In the genomic region with DNA sequence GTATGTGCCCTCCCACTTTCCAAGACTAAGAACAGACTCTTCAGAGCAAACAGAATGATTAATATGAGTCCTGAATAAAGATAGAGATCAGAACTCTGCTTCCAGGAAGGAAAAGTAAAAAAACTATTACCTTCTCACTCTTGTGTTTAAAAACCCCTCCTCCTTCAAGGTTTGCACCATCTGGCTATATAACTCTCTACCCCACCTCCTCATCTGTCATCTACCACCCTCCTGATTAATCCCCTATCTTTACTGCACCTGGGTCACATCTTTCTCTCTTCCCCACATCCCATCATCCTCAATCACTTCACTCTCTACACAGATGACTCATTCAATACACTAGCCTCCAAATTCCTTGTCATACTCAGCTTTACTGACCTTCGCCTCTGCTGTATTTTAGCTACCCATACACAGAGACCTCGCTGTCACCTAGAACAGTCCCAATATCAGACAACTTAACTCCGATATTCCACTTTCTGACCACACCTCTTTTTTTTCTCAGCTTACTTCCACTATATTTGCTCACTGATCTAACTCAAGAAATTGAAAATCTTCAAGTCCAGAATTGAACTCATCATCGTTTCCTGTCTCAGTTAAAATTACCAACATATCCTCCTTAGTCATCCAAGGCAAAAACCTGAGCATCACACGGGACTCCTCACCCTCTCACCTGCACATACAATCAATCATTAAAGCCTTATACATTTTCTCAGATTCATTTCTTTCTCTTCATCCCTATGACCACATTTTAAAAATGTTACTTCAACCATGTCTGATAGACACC, we compare ENCODE assay signal across 13 cellular contexts. TPM values are rescaled to one million over a fixed set of nuclear protein-coding genes. Genes with fewer than 3 reads are reported as not detected.
A peak's percentile ranks its signal among the peaks of the same experiment; 100 is the strongest.
DNase-seq lines count a peak whose midpoint lies in the region; ATAC-seq, FAIRE-seq and TF ChIP-seq lines count a peak whose summit lies in the region.
"Had no signal": no experiment of that assay in that cellular context is flagged by ENCODE, and none has a peak within 500 bp of the region (broad histone marks: within the 10 kb centered on the region; RNA-seq: fewer than 3 reads in every experiment).

No MANE protein-coding gene starts in this region.

- POLR2A ChIA-PET in HEK293 (lab: Yijun Ruan, JAX) (no interaction called here), SK-N-SH (lab: Yijun Ruan, JAX) (interaction anchor here (0.6 kb wide), 1 partner anchor 277 kb away, joined by 3 read pairs; no protein-coding TSS in a partner anchor)

- ATAC-seq in GM21529 (IDR thresholded peaks at IDR 0.05; ENCODE audit: unreplicated experiment), result no peak
- no peak for ATAC-seq in GM19324 (IDR thresholded peaks at IDR 0.05; ENCODE audit: low FRiP score, unreplicated experiment)
- no peak for ATAC-seq in left lobe of liver
- ATAC-seq: gastrocnemius medialis had no signal

- H3K4me3 ChIP-seq in HEK293 (ENCODE audit: low read depth, low read length) (no peak overlapping the region), SK-N-SH (ENCODE audit: low read depth in 2 of 2, low read length in 1 of 2) (peak overlapping the region in 1 of 2 experiments; percentile 25; a peak in 1 of 4 replicates), kidney (ENCODE audit: low read length in 2 of 2) (no peak overlapping the region)
- H3K4me3 ChIP-seq: coronary artery, gastrocnemius medialis had no signal

- no peaks in the 10 kb centered on the region for H3K9me2 ChIP-seq in SK-N-SH

- intact Hi-C loops in kidney (cut with DNase I), result no loop called here

- peak overlapping the region; percentile 63 for H3K4me2 ChIP-seq in SK-N-SH

- WGBS in SK-N-SH (ENCODE audit: low lambda C conversion rate), result 29% methylated on average over 5 of the region's 5 CpGs

- DNase-seq in DMS53 (lab: John Stamatoyannopoulos, UW), result peak; percentile 68
- DNase-seq in SK-N-SH, result no peak
- peak; percentile 40 for DNase-seq in glomerular visceral epithelial cell (ENCODE audit: extremely low spot score)
- no peak for DNase-seq in kidney
- no peak for DNase-seq in left lobe of liver (ENCODE audit: low spot score)
- DNase-seq: activated CD4-positive, CD25-positive, alpha-beta regulatory T cell; gastrocnemius medialis; NCI-H1436; stimulated activated CD4-positive, alpha-beta T cell treated with anti-CD3 and anti-CD28 coated beads, Interleukin-1b, Interleukin-23, amount 100 ng/mL, for 48 hours had no signal

- H3K9ac ChIP-seq in SK-N-SH (peak overlapping the region; percentile 9; the same call in 1 of the 2 replicates), kidney (ENCODE audit: low read length in 2 of 2) (no peak overlapping the region)

- H3K27me3 ChIP-seq in SK-N-SH (ENCODE audit: insufficient read depth), result no peaks in the 10 kb centered on the region
- H3K27me3 ChIP-seq: gastrocnemius medialis had no signal

- no peak for FAIRE-seq in kidney (lab: Jason Lieb, UNC)

- H4K20me1 ChIP-seq in SK-N-SH (ENCODE audit: insufficient read depth), result peaks cover 30% of the 10 kb centered on the region

- H3K79me2 ChIP-seq in SK-N-SH (ENCODE audit: insufficient read depth), result peaks cover 45% of the 10 kb centered on the region; the same call in 1 of the 2 replicates

- no peaks in the 10 kb centered on the region for H3K9me3 ChIP-seq in HEK293 (ENCODE audit: control insufficient read depth, insufficient read depth, low read depth, low read length)
- no peaks in the 10 kb centered on the region for H3K9me3 ChIP-seq in SK-N-SH
- no peaks in the 10 kb centered on the region for H3K9me3 ChIP-seq in kidney (ENCODE audit: control insufficient read depth in 1 of 2, low read length in 2 of 2)
- H3K9me3 ChIP-seq: gastrocnemius medialis had no signal

- no peak overlapping the region for H2AFZ ChIP-seq in SK-N-SH (ENCODE audit: low read depth)

- H3K36me3 ChIP-seq in HEK293 (ENCODE audit: control insufficient read depth in 2 of 2, insufficient read depth in 1 of 2, low read length in 2 of 2), result no peaks in the 10 kb centered on the region
- peaks cover 0 to 9% of the 10 kb centered on the region in 2 experiments for H3K36me3 ChIP-seq in SK-N-SH (replicated peaks in 1 of 2; ENCODE audit: control insufficient read depth in 1 of 2, insufficient read depth in 2 of 2, low read length in 1 of 2)
- no peaks in the 10 kb centered on the region for H3K36me3 ChIP-seq in kidney (ENCODE audit: control insufficient read depth in 1 of 2, insufficient read depth in 2 of 2, low read length in 2 of 2)
- H3K36me3 ChIP-seq: gastrocnemius medialis had no signal

- H3F3A ChIP-seq in SK-N-SH (replicated peaks; ENCODE audit: insufficient read depth), result peaks cover 36% of the 10 kb centered on the region

- 0 out of 2 replicates have a peak, but pooled peaks cover 2% of the 10 kb centered on the region for H3K4me1 ChIP-seq in HEK293 (ENCODE audit: control insufficient read depth, insufficient read depth, low read length)
- H3K4me1 ChIP-seq in SK-N-SH (ENCODE audit: control insufficient read depth in 1 of 2, insufficient read depth in 2 of 2, low read depth in 1 of 2, low read length in 1 of 2), result peaks cover 17 to 26% of the 10 kb centered on the region in 2 experiments; a peak in 3 of 4 replicates
- peaks cover 16 to 18% of the 10 kb centered on the region in 2 donors for H3K4me1 ChIP-seq in kidney (ENCODE audit: control insufficient read depth in 1 of 2, insufficient read depth in 1 of 2, low read depth in 1 of 2, low read length in 2 of 2)

- H3K27ac ChIP-seq in HEK293 (ENCODE audit: extremely low read depth, low read depth, low read length) (no peak overlapping the region), SK-N-SH (ENCODE audit: low read depth in 2 of 2, low read length in 1 of 2) (peak overlapping the region; percentile 40 to 70), kidney (ENCODE audit: low read depth in 2 of 2, low read length in 2 of 2) (no peak overlapping the region)
- H3K27ac ChIP-seq: coronary artery, gastrocnemius medialis had no signal

- no peak for TF ChIP-seq CTCF in HEK293 (tag by site-specific recombination; IDR thresholded peaks at IDR 0.05)
- TF ChIP-seq CTCF in SK-N-SH (IDR thresholded peaks at IDR 0.05), result no peak
- no peak for TF ChIP-seq CTCF in kidney (IDR thresholded peaks at IDR 0.05; ENCODE audit: borderline replicate concordance, extremely low read depth, insufficient read depth)

- CTCF ChIA-PET in HEK293 (lab: Yijun Ruan, JAX), result interaction anchor here (0.9 to 1.0 kb wide), 3 partner anchors 12 to 115 kb away, joined by 3 to 4 read pairs (median 3); no protein-coding TSS in a partner anchor
- CTCF ChIA-PET in SK-N-SH (lab: Yijun Ruan, JAX), result interaction anchor here (0.8 to 1.4 kb wide), 4 partner anchors 44 to 274 kb away, joined by 3 to 4 read pairs (median 3); no protein-coding TSS in a partner anchor

- no peak for TF ChIP-seq EP300 in SK-N-SH (IDR thresholded peaks at IDR 0.05; ENCODE audit: borderline replicate concordance in 1 of 2, low read depth in 1 of 2, low read length in 1 of 2)

- no peak for TF ChIP-seq RAD21 in SK-N-SH (IDR thresholded peaks at IDR 0.05; ENCODE audit: low read length)

TF ChIP-seq in HEK293, 187 proteins besides CTCF, POLR2A, EP300 and RAD21 (continues in another document):
- TF ChIP-seq, protein P1, sequence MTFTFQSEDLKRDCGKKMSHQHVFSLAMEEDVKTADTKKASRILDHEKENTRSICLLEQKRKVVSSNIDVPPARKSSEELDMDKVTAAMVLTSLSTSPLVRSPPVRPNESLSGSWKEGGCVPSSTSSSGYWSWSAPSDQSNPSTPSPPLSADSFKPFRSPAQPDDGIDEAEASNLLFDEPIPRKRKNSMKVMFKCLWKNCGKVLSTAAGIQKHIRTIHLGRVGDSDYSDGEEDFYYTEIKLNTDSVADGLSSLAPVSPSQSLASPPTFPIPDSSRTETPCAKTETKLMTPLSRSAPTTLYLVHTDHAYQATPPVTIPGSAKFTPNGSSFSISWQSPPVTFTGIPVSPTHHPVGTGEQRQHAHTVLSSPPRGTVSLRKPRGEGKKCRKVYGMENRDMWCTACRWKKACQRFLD (tag by site-specific recombination; IDR thresholded peaks at IDR 0.05), result no peak
- TF ChIP-seq ZNF768 (tag by site-specific recombination; IDR thresholded peaks at IDR 0.05) (no peak), ZNF449 (tag by site-specific recombination; IDR thresholded peaks at IDR 0.05) (no peak)

TF ChIP-seq in SK-N-SH, 30 proteins besides CTCF, POLR2A, EP300 and RAD21 (continues in another document):
- TF ChIP-seq, protein P2, sequence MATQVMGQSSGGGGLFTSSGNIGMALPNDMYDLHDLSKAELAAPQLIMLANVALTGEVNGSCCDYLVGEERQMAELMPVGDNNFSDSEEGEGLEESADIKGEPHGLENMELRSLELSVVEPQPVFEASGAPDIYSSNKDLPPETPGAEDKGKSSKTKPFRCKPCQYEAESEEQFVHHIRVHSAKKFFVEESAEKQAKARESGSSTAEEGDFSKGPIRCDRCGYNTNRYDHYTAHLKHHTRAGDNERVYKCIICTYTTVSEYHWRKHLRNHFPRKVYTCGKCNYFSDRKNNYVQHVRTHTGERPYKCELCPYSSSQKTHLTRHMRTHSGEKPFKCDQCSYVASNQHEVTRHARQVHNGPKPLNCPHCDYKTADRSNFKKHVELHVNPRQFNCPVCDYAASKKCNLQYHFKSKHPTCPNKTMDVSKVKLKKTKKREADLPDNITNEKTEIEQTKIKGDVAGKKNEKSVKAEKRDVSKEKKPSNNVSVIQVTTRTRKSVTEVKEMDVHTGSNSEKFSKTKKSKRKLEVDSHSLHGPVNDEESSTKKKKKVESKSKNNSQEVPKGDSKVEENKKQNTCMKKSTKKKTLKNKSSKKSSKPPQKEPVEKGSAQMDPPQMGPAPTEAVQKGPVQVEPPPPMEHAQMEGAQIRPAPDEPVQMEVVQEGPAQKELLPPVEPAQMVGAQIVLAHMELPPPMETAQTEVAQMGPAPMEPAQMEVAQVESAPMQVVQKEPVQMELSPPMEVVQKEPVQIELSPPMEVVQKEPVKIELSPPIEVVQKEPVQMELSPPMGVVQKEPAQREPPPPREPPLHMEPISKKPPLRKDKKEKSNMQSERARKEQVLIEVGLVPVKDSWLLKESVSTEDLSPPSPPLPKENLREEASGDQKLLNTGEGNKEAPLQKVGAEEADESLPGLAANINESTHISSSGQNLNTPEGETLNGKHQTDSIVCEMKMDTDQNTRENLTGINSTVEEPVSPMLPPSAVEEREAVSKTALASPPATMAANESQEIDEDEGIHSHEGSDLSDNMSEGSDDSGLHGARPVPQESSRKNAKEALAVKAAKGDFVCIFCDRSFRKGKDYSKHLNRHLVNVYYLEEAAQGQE (IDR thresholded peaks at IDR 0.05; ENCODE audit: low read depth, low read length), result no peak
- TF ChIP-seq FOXJ3 (CRISPR knock-in tag; IDR thresholded peaks at IDR 0.05) (no peak), EZH2phosphoT487 (IDR thresholded peaks at IDR 0.05; ENCODE audit: borderline replicate concordance, low read depth) (no peak), TEAD4 (IDR thresholded peaks at IDR 0.05; ENCODE audit: borderline replicate concordance, insufficient read depth) (no peak), NFIC (IDR thresholded peaks at IDR 0.05; ENCODE audit: borderline replicate concordance) (peak; percentile 22; the same call in 1 of the 2 replicates)

RNA-seq across cellular contexts. Expression of gene SCMH1, which starts 3.6 kb away (rescaled TPM):
- polyA plus RNA-seq in SK-N-SH (2012; rRNA removed) (38.5 and 41.7 TPM in 2 replicates), kidney (ENCODE audit: insufficient read depth, low read depth, low replicate concordance) (26.4 TPM)
- 25.7 and 30.3 TPM in 2 replicates for polyA plus RNA-seq in SK-N-SH (2012; cell fraction: cytosol; rRNA removed)
- 85.8 and 122 TPM in 2 replicates for polyA plus RNA-seq in SK-N-SH (2012; cell fraction: nucleus; rRNA removed)
- total RNA-seq in kidney (58.3 TPM), left lobe of liver (10.7 TPM)

Comparison
In these comparisons a context has a peak if more than half of its experiments do, and no peak if none do; other contexts are left out.
1. DNase-seq: peak in DMS53 (single experiment) and glomerular visceral epithelial cell (single experiment); none in SK-N-SH (single experiment), kidney (single experiment) and left lobe of liver (single experiment).
2. H3K27ac ChIP-seq: peak in SK-N-SH (2 of 2); none in HEK293 (single experiment) and kidney (0 of 2).